In the genomic region with DNA sequence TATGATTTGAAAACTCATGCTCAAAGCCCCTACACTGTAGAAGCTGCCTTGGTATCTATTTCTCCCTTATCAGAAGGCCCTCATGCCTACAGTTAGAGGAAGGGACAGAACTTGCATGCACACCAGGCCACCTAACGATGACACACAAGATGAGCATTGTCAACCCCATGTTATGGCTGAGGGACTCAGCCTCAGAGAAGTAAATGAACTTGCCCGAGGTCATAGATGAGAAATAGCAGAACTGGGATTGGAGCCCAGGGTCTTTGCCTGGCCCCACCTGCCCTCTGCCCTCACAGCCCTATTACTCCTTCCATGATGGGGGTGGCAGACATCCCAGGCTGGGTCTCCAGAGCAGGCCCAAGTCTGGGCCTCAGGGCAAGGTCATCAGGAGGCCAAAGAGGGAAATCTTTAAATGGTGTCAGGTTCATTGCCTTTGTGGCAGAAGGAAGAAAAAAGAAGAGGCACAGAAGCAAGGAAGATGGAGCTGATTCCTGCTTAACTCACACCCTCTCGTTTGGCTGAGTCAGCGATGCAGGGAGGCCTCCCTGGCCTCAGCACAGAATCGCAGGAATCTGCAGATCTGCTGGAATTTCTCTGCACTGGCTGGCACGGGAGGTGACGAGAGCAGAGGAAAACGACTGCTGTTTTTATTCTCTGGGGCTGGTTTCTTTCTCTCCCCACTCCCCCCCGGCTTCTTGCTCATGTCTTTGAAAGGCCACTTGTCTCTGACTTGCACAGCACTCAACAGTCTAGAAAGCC, we compare ENCODE assay signal across 1 cellular context.
TF ChIP-seq lines count a peak whose summit lies in the region.

No MANE protein-coding gene starts in this region.

TF ChIP-seq in K562, 482 proteins besides CTCF, POLR2A, EP300 and RAD21 (continues in another document):
- TF ChIP-seq, protein P1, sequence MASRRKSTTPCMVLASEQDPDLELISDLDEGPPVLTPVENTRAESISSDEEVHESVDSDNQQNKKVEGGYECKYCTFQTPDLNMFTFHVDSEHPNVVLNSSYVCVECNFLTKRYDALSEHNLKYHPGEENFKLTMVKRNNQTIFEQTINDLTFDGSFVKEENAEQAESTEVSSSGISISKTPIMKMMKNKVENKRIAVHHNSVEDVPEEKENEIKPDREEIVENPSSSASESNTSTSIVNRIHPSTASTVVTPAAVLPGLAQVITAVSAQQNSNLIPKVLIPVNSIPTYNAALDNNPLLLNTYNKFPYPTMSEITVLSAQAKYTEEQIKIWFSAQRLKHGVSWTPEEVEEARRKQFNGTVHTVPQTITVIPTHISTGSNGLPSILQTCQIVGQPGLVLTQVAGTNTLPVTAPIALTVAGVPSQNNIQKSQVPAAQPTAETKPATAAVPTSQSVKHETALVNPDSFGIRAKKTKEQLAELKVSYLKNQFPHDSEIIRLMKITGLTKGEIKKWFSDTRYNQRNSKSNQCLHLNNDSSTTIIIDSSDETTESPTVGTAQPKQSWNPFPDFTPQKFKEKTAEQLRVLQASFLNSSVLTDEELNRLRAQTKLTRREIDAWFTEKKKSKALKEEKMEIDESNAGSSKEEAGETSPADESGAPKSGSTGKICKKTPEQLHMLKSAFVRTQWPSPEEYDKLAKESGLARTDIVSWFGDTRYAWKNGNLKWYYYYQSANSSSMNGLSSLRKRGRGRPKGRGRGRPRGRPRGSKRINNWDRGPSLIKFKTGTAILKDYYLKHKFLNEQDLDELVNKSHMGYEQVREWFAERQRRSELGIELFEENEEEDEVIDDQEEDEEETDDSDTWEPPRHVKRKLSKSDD (conservative IDR thresholded peaks at IDR 0.05; ENCODE audit: low read length), result no peak
- TF ChIP-seq, protein P2, sequence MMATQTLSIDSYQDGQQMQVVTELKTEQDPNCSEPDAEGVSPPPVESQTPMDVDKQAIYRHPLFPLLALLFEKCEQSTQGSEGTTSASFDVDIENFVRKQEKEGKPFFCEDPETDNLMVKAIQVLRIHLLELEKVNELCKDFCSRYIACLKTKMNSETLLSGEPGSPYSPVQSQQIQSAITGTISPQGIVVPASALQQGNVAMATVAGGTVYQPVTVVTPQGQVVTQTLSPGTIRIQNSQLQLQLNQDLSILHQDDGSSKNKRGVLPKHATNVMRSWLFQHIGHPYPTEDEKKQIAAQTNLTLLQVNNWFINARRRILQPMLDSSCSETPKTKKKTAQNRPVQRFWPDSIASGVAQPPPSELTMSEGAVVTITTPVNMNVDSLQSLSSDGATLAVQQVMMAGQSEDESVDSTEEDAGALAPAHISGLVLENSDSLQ (IDR thresholded peaks at IDR 0.05), result peak; percentile 51
- TF ChIP-seq MBD2 (IDR thresholded peaks at IDR 0.05; ENCODE audit: borderline replicate concordance, low read depth) (no peak), ZNF3 (CRISPR knock-in tag; IDR thresholded peaks at IDR 0.05) (no peak), NR2C1 (IDR thresholded peaks at IDR 0.05) (no peak), NR2C1 (tag; IDR thresholded peaks at IDR 0.05) (0 out of 2 replicates have a peak, but pooled peaks have one; percentile 35), NUFIP1 (IDR thresholded peaks at IDR 0.05; ENCODE audit: partially characterized antibody) (peak; percentile 30), JUND (IDR thresholded peaks at IDR 0.05; ENCODE audit: borderline replicate concordance, low read depth, low read length) (peak; percentile 44; the same call in 1 of the 2 replicates), JUND (tag; IDR thresholded peaks at IDR 0.05; ENCODE audit: borderline replicate concordance, low read depth, low read length) (no peak), BACH1 (tag; IDR thresholded peaks at IDR 0.05) (0 out of 2 replicates have a peak, but pooled peaks have one; percentile 42), NR4A1 (CRISPR knock-in tag; IDR thresholded peaks at IDR 0.05) (no peak), NR4A1 (tag; IDR thresholded peaks at IDR 0.05) (peak; percentile 75; the same call in 1 of the 2 replicates), ZNF224 (CRISPR knock-in tag; IDR thresholded peaks at IDR 0.05) (no peak), MTA3 (IDR thresholded peaks at IDR 0.05; ENCODE audit: borderline replicate concordance) (0 out of 2 replicates have a peak, but pooled peaks have one; percentile 32), STAT5B (CRISPR knock-in tag; IDR thresholded peaks at IDR 0.05) (no peak)
- TF ChIP-seq, protein P3, sequence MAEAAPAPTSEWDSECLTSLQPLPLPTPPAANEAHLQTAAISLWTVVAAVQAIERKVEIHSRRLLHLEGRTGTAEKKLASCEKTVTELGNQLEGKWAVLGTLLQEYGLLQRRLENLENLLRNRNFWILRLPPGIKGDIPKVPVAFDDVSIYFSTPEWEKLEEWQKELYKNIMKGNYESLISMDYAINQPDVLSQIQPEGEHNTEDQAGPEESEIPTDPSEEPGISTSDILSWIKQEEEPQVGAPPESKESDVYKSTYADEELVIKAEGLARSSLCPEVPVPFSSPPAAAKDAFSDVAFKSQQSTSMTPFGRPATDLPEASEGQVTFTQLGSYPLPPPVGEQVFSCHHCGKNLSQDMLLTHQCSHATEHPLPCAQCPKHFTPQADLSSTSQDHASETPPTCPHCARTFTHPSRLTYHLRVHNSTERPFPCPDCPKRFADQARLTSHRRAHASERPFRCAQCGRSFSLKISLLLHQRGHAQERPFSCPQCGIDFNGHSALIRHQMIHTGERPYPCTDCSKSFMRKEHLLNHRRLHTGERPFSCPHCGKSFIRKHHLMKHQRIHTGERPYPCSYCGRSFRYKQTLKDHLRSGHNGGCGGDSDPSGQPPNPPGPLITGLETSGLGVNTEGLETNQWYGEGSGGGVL (CRISPR knock-in tag; IDR thresholded peaks at IDR 0.05), result no peak
- TF ChIP-seq, protein P4, sequence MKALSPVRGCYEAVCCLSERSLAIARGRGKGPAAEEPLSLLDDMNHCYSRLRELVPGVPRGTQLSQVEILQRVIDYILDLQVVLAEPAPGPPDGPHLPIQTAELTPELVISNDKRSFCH (CRISPR knock-in tag; IDR thresholded peaks at IDR 0.05), result no peak
- TF ChIP-seq, protein P4 (tag; IDR thresholded peaks at IDR 0.05), result no peak; the same call in 1 of the 2 replicates
- TF ChIP-seq, protein P5, sequence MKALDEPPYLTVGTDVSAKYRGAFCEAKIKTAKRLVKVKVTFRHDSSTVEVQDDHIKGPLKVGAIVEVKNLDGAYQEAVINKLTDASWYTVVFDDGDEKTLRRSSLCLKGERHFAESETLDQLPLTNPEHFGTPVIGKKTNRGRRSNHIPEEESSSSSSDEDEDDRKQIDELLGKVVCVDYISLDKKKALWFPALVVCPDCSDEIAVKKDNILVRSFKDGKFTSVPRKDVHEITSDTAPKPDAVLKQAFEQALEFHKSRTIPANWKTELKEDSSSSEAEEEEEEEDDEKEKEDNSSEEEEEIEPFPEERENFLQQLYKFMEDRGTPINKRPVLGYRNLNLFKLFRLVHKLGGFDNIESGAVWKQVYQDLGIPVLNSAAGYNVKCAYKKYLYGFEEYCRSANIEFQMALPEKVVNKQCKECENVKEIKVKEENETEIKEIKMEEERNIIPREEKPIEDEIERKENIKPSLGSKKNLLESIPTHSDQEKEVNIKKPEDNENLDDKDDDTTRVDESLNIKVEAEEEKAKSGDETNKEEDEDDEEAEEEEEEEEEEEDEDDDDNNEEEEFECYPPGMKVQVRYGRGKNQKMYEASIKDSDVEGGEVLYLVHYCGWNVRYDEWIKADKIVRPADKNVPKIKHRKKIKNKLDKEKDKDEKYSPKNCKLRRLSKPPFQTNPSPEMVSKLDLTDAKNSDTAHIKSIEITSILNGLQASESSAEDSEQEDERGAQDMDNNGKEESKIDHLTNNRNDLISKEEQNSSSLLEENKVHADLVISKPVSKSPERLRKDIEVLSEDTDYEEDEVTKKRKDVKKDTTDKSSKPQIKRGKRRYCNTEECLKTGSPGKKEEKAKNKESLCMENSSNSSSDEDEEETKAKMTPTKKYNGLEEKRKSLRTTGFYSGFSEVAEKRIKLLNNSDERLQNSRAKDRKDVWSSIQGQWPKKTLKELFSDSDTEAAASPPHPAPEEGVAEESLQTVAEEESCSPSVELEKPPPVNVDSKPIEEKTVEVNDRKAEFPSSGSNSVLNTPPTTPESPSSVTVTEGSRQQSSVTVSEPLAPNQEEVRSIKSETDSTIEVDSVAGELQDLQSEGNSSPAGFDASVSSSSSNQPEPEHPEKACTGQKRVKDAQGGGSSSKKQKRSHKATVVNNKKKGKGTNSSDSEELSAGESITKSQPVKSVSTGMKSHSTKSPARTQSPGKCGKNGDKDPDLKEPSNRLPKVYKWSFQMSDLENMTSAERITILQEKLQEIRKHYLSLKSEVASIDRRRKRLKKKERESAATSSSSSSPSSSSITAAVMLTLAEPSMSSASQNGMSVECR (CRISPR knock-in tag; IDR thresholded peaks at IDR 0.05), result no peak
- TF ChIP-seq, protein P6, sequence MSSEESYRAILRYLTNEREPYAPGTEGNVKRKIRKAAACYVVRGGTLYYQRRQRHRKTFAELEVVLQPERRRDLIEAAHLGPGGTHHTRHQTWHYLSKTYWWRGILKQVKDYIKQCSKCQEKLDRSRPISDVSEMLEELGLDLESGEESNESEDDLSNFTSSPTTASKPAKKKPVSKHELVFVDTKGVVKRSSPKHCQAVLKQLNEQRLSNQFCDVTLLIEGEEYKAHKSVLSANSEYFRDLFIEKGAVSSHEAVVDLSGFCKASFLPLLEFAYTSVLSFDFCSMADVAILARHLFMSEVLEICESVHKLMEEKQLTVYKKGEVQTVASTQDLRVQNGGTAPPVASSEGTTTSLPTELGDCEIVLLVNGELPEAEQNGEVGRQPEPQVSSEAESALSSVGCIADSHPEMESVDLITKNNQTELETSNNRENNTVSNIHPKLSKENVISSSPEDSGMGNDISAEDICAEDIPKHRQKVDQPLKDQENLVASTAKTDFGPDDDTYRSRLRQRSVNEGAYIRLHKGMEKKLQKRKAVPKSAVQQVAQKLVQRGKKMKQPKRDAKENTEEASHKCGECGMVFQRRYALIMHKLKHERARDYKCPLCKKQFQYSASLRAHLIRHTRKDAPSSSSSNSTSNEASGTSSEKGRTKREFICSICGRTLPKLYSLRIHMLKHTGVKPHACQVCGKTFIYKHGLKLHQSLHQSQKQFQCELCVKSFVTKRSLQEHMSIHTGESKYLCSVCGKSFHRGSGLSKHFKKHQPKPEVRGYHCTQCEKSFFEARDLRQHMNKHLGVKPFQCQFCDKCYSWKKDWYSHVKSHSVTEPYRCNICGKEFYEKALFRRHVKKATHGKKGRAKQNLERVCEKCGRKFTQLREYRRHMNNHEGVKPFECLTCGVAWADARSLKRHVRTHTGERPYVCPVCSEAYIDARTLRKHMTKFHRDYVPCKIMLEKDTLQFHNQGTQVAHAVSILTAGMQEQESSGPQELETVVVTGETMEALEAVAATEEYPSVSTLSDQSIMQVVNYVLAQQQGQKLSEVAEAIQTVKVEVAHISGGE (CRISPR knock-in tag; IDR thresholded peaks at IDR 0.05), result peak in 1 of 3 experiments; percentile 56; a peak in 1 of 6 replicates
- TF ChIP-seq, protein P7, sequence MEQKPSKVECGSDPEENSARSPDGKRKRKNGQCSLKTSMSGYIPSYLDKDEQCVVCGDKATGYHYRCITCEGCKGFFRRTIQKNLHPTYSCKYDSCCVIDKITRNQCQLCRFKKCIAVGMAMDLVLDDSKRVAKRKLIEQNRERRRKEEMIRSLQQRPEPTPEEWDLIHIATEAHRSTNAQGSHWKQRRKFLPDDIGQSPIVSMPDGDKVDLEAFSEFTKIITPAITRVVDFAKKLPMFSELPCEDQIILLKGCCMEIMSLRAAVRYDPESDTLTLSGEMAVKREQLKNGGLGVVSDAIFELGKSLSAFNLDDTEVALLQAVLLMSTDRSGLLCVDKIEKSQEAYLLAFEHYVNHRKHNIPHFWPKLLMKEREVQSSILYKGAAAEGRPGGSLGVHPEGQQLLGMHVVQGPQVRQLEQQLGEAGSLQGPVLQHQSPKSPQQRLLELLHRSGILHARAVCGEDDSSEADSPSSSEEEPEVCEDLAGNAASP (IDR thresholded peaks at IDR 0.05), result no peak
- TF ChIP-seq, protein P8, sequence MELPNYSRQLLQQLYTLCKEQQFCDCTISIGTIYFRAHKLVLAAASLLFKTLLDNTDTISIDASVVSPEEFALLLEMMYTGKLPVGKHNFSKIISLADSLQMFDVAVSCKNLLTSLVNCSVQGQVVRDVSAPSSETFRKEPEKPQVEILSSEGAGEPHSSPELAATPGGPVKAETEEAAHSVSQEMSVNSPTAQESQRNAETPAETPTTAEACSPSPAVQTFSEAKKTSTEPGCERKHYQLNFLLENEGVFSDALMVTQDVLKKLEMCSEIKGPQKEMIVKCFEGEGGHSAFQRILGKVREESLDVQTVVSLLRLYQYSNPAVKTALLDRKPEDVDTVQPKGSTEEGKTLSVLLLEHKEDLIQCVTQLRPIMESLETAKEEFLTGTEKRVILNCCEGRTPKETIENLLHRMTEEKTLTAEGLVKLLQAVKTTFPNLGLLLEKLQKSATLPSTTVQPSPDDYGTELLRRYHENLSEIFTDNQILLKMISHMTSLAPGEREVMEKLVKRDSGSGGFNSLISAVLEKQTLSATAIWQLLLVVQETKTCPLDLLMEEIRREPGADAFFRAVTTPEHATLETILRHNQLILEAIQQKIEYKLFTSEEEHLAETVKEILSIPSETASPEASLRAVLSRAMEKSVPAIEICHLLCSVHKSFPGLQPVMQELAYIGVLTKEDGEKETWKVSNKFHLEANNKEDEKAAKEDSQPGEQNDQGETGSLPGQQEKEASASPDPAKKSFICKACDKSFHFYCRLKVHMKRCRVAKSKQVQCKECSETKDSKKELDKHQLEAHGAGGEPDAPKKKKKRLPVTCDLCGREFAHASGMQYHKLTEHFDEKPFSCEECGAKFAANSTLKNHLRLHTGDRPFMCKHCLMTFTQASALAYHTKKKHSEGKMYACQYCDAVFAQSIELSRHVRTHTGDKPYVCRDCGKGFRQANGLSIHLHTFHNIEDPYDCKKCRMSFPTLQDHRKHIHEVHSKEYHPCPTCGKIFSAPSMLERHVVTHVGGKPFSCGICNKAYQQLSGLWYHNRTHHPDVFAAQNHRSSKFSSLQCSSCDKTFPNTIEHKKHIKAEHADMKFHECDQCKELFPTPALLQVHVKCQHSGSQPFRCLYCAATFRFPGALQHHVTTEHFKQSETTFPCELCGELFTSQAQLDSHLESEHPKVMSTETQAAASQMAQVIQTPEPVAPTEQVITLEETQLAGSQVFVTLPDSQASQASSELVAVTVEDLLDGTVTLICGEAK (IDR thresholded peaks at IDR 0.05), result no peak
- TF ChIP-seq, protein P8 (CRISPR knock-in tag; IDR thresholded peaks at IDR 0.05), result no peak
